Comparison of ENCODE assay signal across 8 cellular contexts in the genomic region with DNA sequence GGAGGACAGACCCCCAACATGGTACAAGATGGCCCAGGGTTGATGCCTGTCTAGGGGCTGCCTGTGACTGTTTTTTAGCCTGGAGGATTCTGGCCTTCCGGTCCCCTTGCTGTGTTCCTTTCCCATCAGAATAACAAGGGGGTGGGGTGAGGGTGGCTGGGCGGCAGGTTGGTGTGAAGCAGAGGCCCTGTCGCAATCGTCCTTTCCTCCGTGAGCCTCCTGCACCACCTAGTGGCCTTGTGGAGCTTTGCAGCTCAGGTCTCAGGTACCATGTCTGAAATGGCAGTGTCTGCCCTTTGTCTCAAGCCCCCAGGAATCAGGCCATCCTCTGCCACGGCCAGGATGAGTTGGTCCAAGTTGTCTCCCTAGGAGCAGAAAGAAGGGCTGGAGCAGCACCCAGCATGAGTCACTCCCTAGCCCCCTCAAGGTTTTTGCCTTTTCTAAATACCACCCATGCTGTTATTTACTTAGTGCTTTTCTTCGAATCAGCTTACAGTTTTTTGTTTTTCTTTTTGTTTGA. TPM values are rescaled to one million over a fixed set of nuclear protein-coding genes. Genes with fewer than 3 reads are reported as not detected.
A peak's percentile ranks its signal among the peaks of the same experiment; 100 is the strongest.
DNase-seq lines count a peak whose midpoint lies in the region; ATAC-seq and TF ChIP-seq lines count a peak whose summit lies in the region.

No MANE protein-coding gene starts in this region.

- no peaks in the 10 kb centered on the region for H3K9me3 ChIP-seq in neural progenitor cell (ENCODE audit: low read depth)

- peaks cover 8% of the 10 kb centered on the region for H3F3A ChIP-seq in neural progenitor cell (ENCODE audit: low read depth)

- peaks cover 11% of the 10 kb centered on the region for H3K4me1 Mint-ChIP-seq in activated T-cell treated with anti-CD3 and anti-CD28 coated beads, Interleukin-2, amount 50 U/mL, for 72 hours (ENCODE audit: low read depth)
- peaks cover 18% of the 10 kb centered on the region for H3K4me1 Mint-ChIP-seq in neural progenitor cell

- no peaks in the 10 kb centered on the region for H4K20me1 ChIP-seq in neural progenitor cell (ENCODE audit: low read depth)

- no peak overlapping the region for H3K4me2 ChIP-seq in neural progenitor cell

- no peak overlapping the region for H3K4me3 Mint-ChIP-seq in activated T-cell treated with anti-CD3 and anti-CD28 coated beads, Interleukin-2, amount 50 U/mL, for 72 hours
- H3K4me3 Mint-ChIP-seq in neural progenitor cell, result no peak overlapping the region

- ATAC-seq in GM19467 (IDR thresholded peaks at IDR 0.05; ENCODE audit: unreplicated experiment), result peak; percentile 70
- ATAC-seq in activated T-cell treated with anti-CD3 and anti-CD28 coated beads, Interleukin-2, amount 50 U/mL, for 72 hours (replicated peaks in 1 of 2), result peak; percentile 95 to 96

- no peak overlapping the region for H3K27ac ChIP-seq in neural progenitor cell

- peak overlapping the region; percentile 66 for H3K27ac Mint-ChIP-seq in activated T-cell treated with anti-CD3 and anti-CD28 coated beads, Interleukin-2, amount 50 U/mL, for 72 hours
- H3K27ac Mint-ChIP-seq in neural progenitor cell, result peak overlapping the region; percentile 91

- no peaks in the 10 kb centered on the region for H3K27me3 Mint-ChIP-seq in activated T-cell treated with anti-CD3 and anti-CD28 coated beads, Interleukin-2, amount 50 U/mL, for 72 hours (ENCODE audit: low read depth)
- no peaks in the 10 kb centered on the region for H3K27me3 Mint-ChIP-seq in neural progenitor cell (ENCODE audit: insufficient read depth, low read depth)

- H3K27me3 ChIP-seq in neural progenitor cell, result no peaks in the 10 kb centered on the region

- peaks cover 14% of the 10 kb centered on the region for H3K4me1 ChIP-seq in neural progenitor cell

- H3K79me2 ChIP-seq in neural progenitor cell (ENCODE audit: low read depth), result no peaks in the 10 kb centered on the region

- DNase-seq in COLO829 (ENCODE audit: low spot score) (peak; percentile 50), HuH-7.5 (ENCODE audit: low spot score) (peak; percentile 69), fibroblast of peridontal ligament (ENCODE audit: extremely low read depth) (peak; percentile 81), neural progenitor cell (ENCODE audit: low spot score) (peak; percentile 92), stromal cell of bone marrow (ENCODE audit: low read depth) (peak; percentile 56)
- peak; percentile 81 to 85 for DNase-seq in activated T-cell treated with anti-CD3 and anti-CD28 coated beads, Interleukin-2, amount 50 U/mL, for 72 hours

- H3K36me3 Mint-ChIP-seq in activated T-cell treated with anti-CD3 and anti-CD28 coated beads, Interleukin-2, amount 50 U/mL, for 72 hours (ENCODE audit: insufficient read depth in 2 of 2), result peaks cover 3 to 31% of the 10 kb centered on the region in 2 donors
- peaks cover 15% of the 10 kb centered on the region for H3K36me3 Mint-ChIP-seq in neural progenitor cell

- H3K36me3 ChIP-seq in neural progenitor cell, result no peaks in the 10 kb centered on the region

- no peak overlapping the region for H3K9ac ChIP-seq in neural progenitor cell

- no peaks in the 10 kb centered on the region for H3K9me3 Mint-ChIP-seq in activated T-cell treated with anti-CD3 and anti-CD28 coated beads, Interleukin-2, amount 50 U/mL, for 72 hours
- H3K9me3 Mint-ChIP-seq in neural progenitor cell, result no peaks in the 10 kb centered on the region

- no peak overlapping the region for H3K4me3 ChIP-seq in neural progenitor cell

- peak; percentile 95 for TF ChIP-seq CTCF in neural progenitor cell (IDR thresholded peaks at IDR 0.05)

- peak overlapping the region; percentile 50 for H2AFZ ChIP-seq in neural progenitor cell (replicated peaks)

TF ChIP-seq in PFSK-1, 5 proteins besides CTCF, POLR2A, EP300 and RAD21:
- peak; percentile 81 for TF ChIP-seq FOXP2 (optimal IDR thresholded peaks at IDR 0.05; ENCODE audit: borderline replicate concordance, extremely low read depth, extremely low read length, insufficient read depth)
- no peak for TF ChIP-seq POLR2AphosphoS5 (IDR thresholded peaks at IDR 0.05; ENCODE audit: low read depth, low read length)

RNA-seq across cellular contexts. Expression of a gene that starts 24.2 kb away (rescaled TPM):
- 0.48 TPM for polyA plus RNA-seq in PFSK-1 (2012; ENCODE audit: insufficient read length, low read depth)
- not detected for total RNA-seq in activated T-cell treated with anti-CD3 and anti-CD28 coated beads, Interleukin-2, amount 50 U/mL, for 72 hours
- not detected in 2 replicates for total RNA-seq in neural progenitor cell (ENCODE audit: low replicate concordance)

RNA-seq across cellular contexts. Expression of a gene that starts 58.7 kb away (rescaled TPM):
- polyA plus RNA-seq in PFSK-1 (2012; ENCODE audit: insufficient read length, low read depth), result 21.6 TPM
- 1 to 10 TPM; 1.5 to 1.8 TPM for total RNA-seq in activated T-cell treated with anti-CD3 and anti-CD28 coated beads, Interleukin-2, amount 50 U/mL, for 72 hours
- 6.8 and 8.7 TPM in 2 replicates for total RNA-seq in neural progenitor cell (ENCODE audit: low replicate concordance)
